8 cellular contexts compared by ENCODE assay signal in the genomic region with DNA sequence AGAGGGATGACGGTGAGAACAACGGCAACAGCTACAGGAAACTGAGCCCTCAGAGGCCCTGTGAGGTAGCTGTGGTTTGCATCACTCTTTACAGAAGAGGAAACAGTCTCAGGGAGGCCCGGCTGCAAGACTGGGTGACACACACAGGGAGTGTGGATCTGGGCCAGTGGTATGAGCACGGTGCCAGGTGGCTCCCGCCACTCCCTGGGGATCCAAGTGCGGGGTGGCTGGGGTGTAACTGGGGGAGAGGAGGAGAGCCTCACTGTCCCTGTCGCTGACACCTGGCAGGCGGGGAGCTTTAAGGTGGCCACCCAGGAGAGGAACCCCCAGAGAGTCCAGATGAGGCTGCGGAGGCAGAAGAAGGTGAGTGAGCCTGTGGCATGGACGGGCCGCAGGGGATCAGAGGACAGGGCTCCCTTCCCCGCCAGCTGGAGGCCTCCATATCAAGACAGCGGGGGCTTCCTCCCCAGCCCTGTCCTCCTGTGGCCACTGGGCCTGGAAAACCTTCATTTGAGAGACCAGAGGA. TPM values are rescaled to one million over a fixed set of nuclear protein-coding genes. Genes with fewer than 3 reads are reported as not detected.
A peak's percentile ranks its signal among the peaks of the same experiment; 100 is the strongest.
DNase-seq lines count a peak whose midpoint lies in the region; ATAC-seq, FAIRE-seq and TF ChIP-seq lines count a peak whose summit lies in the region.

No MANE protein-coding gene starts in this region.

- ATAC-seq in DND-41 (ENCODE audit: insufficient read depth, low read depth) (peak; percentile 99), GM21737 (IDR thresholded peaks at IDR 0.05; ENCODE audit: unreplicated experiment) (peak; percentile 91), HG02840 (IDR thresholded peaks at IDR 0.05; ENCODE audit: low FRiP score, unreplicated experiment) (no peak)
- ATAC-seq in activated naive CD4-positive, alpha-beta T cell treated with anti-CD3 and anti-CD28 coated beads, Interleukin-2, amount 50 U/mL, for 72 hours: peak; percentile 98 to 100

- H3K27me3 ChIP-seq in DND-41 (ENCODE audit: insufficient read depth, low read length, poor library complexity): no peaks in the 10 kb centered on the region
- H3K27me3 ChIP-seq in small intestine (ENCODE audit: control insufficient read depth in 2 of 2, insufficient read depth in 2 of 2, low read length in 2 of 2): no peaks in the 10 kb centered on the region
- H3K27me3 ChIP-seq in BE2C: no peaks in the 10 kb centered on the region

- H3K4me3 ChIP-seq in DND-41 (ENCODE audit: low read depth in 1 of 2, low read length in 2 of 2) (0 out of 4 replicates have a peak overlapping the region, but pooled peaks of 1 of the 2 experiments have one; percentile 10), small intestine (ENCODE audit: low read depth in 1 of 2, low read length in 2 of 2) (peak overlapping the region in 1 of 2 donors; percentile 31), BE2C (ENCODE audit: low read depth, low read length) (no peak overlapping the region)

- H3K9me3 ChIP-seq in DND-41 (ENCODE audit: insufficient read depth, low read length, severe bottlenecking) (no peaks in the 10 kb centered on the region), small intestine (ENCODE audit: control insufficient read depth, low read depth) (no peaks in the 10 kb centered on the region), BE2C (no peaks in the 10 kb centered on the region)

- 60 to 70% (median 65%) methylated on average over 12 to 13 of the region's 13 CpGs for WGBS in small intestine, 3 donors

- peaks cover 38% of the 10 kb centered on the region for H3K79me2 ChIP-seq in DND-41 (ENCODE audit: insufficient read depth, low read length)

- H3K36me3 Mint-ChIP-seq in activated naive CD4-positive, alpha-beta T cell treated with anti-CD3 and anti-CD28 coated beads, Interleukin-2, amount 50 U/mL, for 72 hours: peaks cover 26 to 64% of the 10 kb centered on the region in 2 donors

- H3K9me3 Mint-ChIP-seq in activated naive CD4-positive, alpha-beta T cell treated with anti-CD3 and anti-CD28 coated beads, Interleukin-2, amount 50 U/mL, for 72 hours: peaks cover 1 to 14% of the 10 kb centered on the region in 2 donors

- FAIRE-seq in small intestine (lab: Jason Lieb, UNC): no peak

- peaks cover 80% of the 10 kb centered on the region for H3K36me3 ChIP-seq in DND-41 (ENCODE audit: insufficient read depth, low read length)
- peaks cover 7 to 20% of the 10 kb centered on the region in 2 donors for H3K36me3 ChIP-seq in small intestine (ENCODE audit: control insufficient read depth in 2 of 2, insufficient read depth in 2 of 2, low read length in 2 of 2)
- H3K36me3 ChIP-seq in BE2C: peaks cover 41% of the 10 kb centered on the region

- H4K20me1 ChIP-seq in DND-41 (ENCODE audit: insufficient read depth, low read length): peaks cover 8% of the 10 kb centered on the region; the same call in 1 of the 2 replicates

- peak overlapping the region; percentile 58 for H2AFZ ChIP-seq in DND-41 (ENCODE audit: low read depth, low read length)

- H3K9ac ChIP-seq in DND-41 (ENCODE audit: low read depth, low read length): peak overlapping the region; percentile 54

- H3K4me1 ChIP-seq in DND-41 (ENCODE audit: insufficient read depth, low read length): peaks cover 42% of the 10 kb centered on the region
- no peaks in the 10 kb centered on the region for H3K4me1 ChIP-seq in small intestine (ENCODE audit: control insufficient read depth in 2 of 2, insufficient read depth in 1 of 2, low read depth in 1 of 2, low read length in 1 of 2)
- no peaks in the 10 kb centered on the region for H3K4me1 ChIP-seq in BE2C

- peak overlapping the region; percentile 93 for H3K27ac ChIP-seq in DND-41 (ENCODE audit: low read length)
- H3K27ac ChIP-seq in small intestine (ENCODE audit: low read depth in 1 of 2, low read length in 1 of 2): peak overlapping the region; percentile 74 to 86

- peak; percentile 93 for DNase-seq in DND-41
- DNase-seq in SIG-M5 treated with dmso at 0.1 percent for 504 hours (lab: John Stamatoyannopoulos, UW; ENCODE audit: unreplicated experiment): peak; percentile 87
- peak; percentile 70 to 76 for DNase-seq in activated naive CD4-positive, alpha-beta T cell treated with anti-CD3 and anti-CD28 coated beads, Interleukin-2, amount 50 U/mL, for 72 hours (ENCODE audit: low spot score in 2 of 2)
- peak; percentile 58 for DNase-seq in small intestine
- DNase-seq in NCI-H1048 (lab: John Stamatoyannopoulos, UW): no peak
- DNase-seq in BE2C: no peak

- H3K4me2 ChIP-seq in DND-41 (ENCODE audit: insufficient read depth, low read length): peak overlapping the region; percentile 53

- peak overlapping the region; percentile 94 to 100 for H3K27ac Mint-ChIP-seq in activated naive CD4-positive, alpha-beta T cell treated with anti-CD3 and anti-CD28 coated beads, Interleukin-2, amount 50 U/mL, for 72 hours

- TF ChIP-seq CTCF in DND-41 (IDR thresholded peaks at IDR 0.05; ENCODE audit: borderline replicate concordance, extremely low read depth, low read length, poor library complexity, severe bottlenecking) (no peak), BE2C (IDR thresholded peaks at IDR 0.05; ENCODE audit: low read depth, low read length) (no peak)

RNA-seq across cellular contexts. Expression of a gene that starts 5.6 kb away (rescaled TPM):
- 10 to 100 TPM in 1 of 2 donors, 1 to 10 TPM in 1; 3.0 to 49.7 TPM for total RNA-seq in activated naive CD4-positive, alpha-beta T cell treated with anti-CD3 and anti-CD28 coated beads, Interleukin-2, amount 50 U/mL, for 72 hours
- 1 to 10 TPM in 1 of 3 donors, under 1 TPM in 2; 0.60 to 3.8 (median 0.67) TPM for polyA plus RNA-seq in small intestine
- 4.9 TPM for polyA plus RNA-seq in BE2C (2012; ENCODE audit: insufficient read depth, insufficient read length, low read depth)

RNA-seq across cellular contexts. Expression of a gene that starts 54.5 kb away (rescaled TPM):
- total RNA-seq in activated naive CD4-positive, alpha-beta T cell treated with anti-CD3 and anti-CD28 coated beads, Interleukin-2, amount 50 U/mL, for 72 hours: 1 to 10 TPM in 1 of 2 donors, under 1 TPM in 1; 0.32 to 2.0 TPM
- polyA plus RNA-seq in small intestine: under 1 TPM in 2 of 3 donors, not detected in 1; 0.27 to 0.98 TPM
- 3.0 TPM for polyA plus RNA-seq in BE2C (2012; ENCODE audit: insufficient read depth, insufficient read length, low read depth)

RNA-seq across cellular contexts. Expression of a gene that starts 57.8 kb away (rescaled TPM):
- total RNA-seq in activated naive CD4-positive, alpha-beta T cell treated with anti-CD3 and anti-CD28 coated beads, Interleukin-2, amount 50 U/mL, for 72 hours: under 1 TPM; 0.52 to 0.60 TPM
- polyA plus RNA-seq in small intestine: 1 to 10 TPM in 1 of 3 donors, not detected in 2; 6.2 TPM
- polyA plus RNA-seq in BE2C (2012; ENCODE audit: insufficient read depth, insufficient read length, low read depth): 1.8 TPM

Comparison
In these comparisons a context has a peak if more than half of its experiments do, and no peak if none do; other contexts are left out.
1. DNase-seq: peak in DND-41 (single experiment), SIG-M5 treated with dmso at 0.1 percent for 504 hours (single experiment), activated naive CD4-positive, alpha-beta T cell treated with anti-CD3 and anti-CD28 coated beads, Interleukin-2, amount 50 U/mL, for 72 hours (2 of 2) and small intestine (single experiment); none in NCI-H1048 (single experiment) and BE2C (single experiment).